In genomic region chr4:25666031-25666630, GRCh38 we compare ENCODE assay signal across 30 cellular contexts. TPM values are rescaled to one million over a fixed set of nuclear protein-coding genes. Genes with fewer than 3 reads are reported as not detected.
"Had no signal": no experiment of that assay in that cellular context is flagged by ENCODE, and none has a peak within 500 bp of the region (broad histone marks: within the 10 kb centered on the region; RNA-seq: fewer than 3 reads in every experiment).

No MANE protein-coding gene starts in this region.

- H3K36me3 ChIP-seq: ascending aorta, cardiac muscle cell, SJCRH30, WERI-Rb-1 had no signal

- H3K27me3 ChIP-seq: ascending aorta, cardiac muscle cell, SJCRH30 had no signal

- H3K4me1 ChIP-seq: ascending aorta had no signal

- H3K4me3 ChIP-seq: ascending aorta, cardiac muscle cell, K562, SJCRH30, SK-N-MC had no signal

- H3K27ac ChIP-seq: ascending aorta, cardiac muscle cell, SJCRH30, SK-N-MC, WERI-Rb-1 had no signal

- DNase-seq: activated CD4-positive, alpha-beta T cell treated with anti-CD3 and anti-CD28 coated beads, Interleukin-2, amount 10 ng/mL, durations not matched to agents 24 days and 14 days; activated CD4-positive, alpha-beta T cell treated with anti-CD3 and anti-CD28 coated beads, Interleukin-2, amount 50 U/mL, for 4 hours; activated CD4-positive, CD25-positive, alpha-beta regulatory T cell; activated CD8-positive, alpha-beta T cell treated with anti-CD3 and anti-CD28 coated beads, Interleukin-2, amount 10 ng/mL, durations not matched to agents 7 days and 5 days; activated gamma-delta T cell; activated naive CD4-positive, alpha-beta T cell treated with Interleukin-2 at 50 U/mL for 16 hours; activated naive CD8-positive, alpha-beta T cell treated with anti-CD3 and anti-CD28 coated beads, Interleukin-2, amount 10 ng/mL, durations not matched to agents 7 days and 5 days; activated T-cell treated with anti-CD3 and anti-CD28 coated beads, Interleukin-2, amount 50 U/mL, for 24 hours; amygdala; NCI-H1092 treated with DMSO at 0.1 percent for 48 hours; NCI-H1417; NCI-H146; NCI-H187 treated with DMSO at 0.1 percent for 48 hours; NCI-H2081 treated with DMSO at 0.1 percent for 48 hours; NCI-H226; NCI-H446 treated with DMSO at 0.1 percent for 48 hours; NCI-H524 treated with DMSO at 0.1 percent for 48 hours; SHP77; SJCRH30; T1000; WERI-Rb-1 had no signal

- H3K9me3 ChIP-seq: ascending aorta, SJCRH30 had no signal

- ATAC-seq: activated CD8-positive, alpha-beta T cell treated with anti-CD3 and anti-CD28 coated beads, Interleukin-2, amount 10 ng/mL, durations not matched to agents 7 days and 5 days; K562 had no signal

RNA-seq across cellular contexts. Expression of gene SLC34A2, which starts 10.5 kb away (rescaled TPM):
- total RNA-seq: activated CD4-positive, alpha-beta T cell treated with anti-CD3 and anti-CD28 coated beads, Interleukin-2, amount 10 ng/mL, durations not matched to agents 24 days and 14 days; activated CD8-positive, alpha-beta T cell treated with anti-CD3 and anti-CD28 coated beads, Interleukin-2, amount 10 ng/mL, durations not matched to agents 7 days and 5 days; activated naive CD8-positive, alpha-beta T cell treated with anti-CD3 and anti-CD28 coated beads, Interleukin-2, amount 10 ng/mL, durations not matched to agents 7 days and 5 days; activated T-helper 2 cell treated with anti-CD3 and anti-CD28 coated beads, Interferon-gamma antibody, Interleukin-2, Interleukin-4, amounts not matched to agents 10 μg/mL and 5 μg/mL and 100 μg/mL, durations not matched to agents 14 hours and 24 hours and 36 hours; ascending aorta; MCF 10A; OCI-LY7; SJCRH30; T-helper 1 cell treated with Interleukin-12 subunit alpha and Interleukin-12 subunit beta and Interleukin-4 antibody, amounts not matched to agents 30 ng/mL and 1 ng/mL, for 36 hours; T-helper 2 cell treated with Interferon-gamma antibody and Interleukin-4, amounts not matched to agents 100 ng/mL and 5 ng/mL, for 36 hours had no signal
- polyA plus RNA-seq: K562 had no signal
